In the genomic region with DNA sequence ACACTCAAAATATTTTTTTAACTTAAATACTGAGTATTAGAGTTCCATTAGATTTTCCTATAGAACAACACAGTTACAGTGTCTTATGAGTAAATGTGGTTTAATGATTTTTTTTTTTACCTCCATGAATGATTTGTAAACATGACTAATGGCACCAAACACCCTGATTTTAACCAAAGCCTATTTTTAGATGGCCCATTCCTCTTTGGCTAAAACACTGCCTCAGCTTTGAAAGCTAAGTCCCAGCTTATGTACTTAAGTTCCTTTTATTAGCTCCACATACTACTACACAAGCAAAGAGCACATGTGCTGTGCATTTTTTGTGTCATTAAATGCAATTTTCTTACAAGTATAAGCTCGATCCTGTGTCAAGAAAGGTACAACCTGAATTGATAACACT, we compare ENCODE assay signal across 30 cellular contexts.
"Had no signal": no experiment of that assay in that cellular context is flagged by ENCODE, and none has a peak within 500 bp of the region (broad histone marks: within the 10 kb centered on the region; RNA-seq: fewer than 3 reads in every experiment).

No MANE protein-coding gene starts in this region.

- H3K27me3 Mint-ChIP-seq: activated CD4-positive, alpha-beta T cell treated with anti-CD3 and anti-CD28 coated beads, Interleukin-2, amount 10 ng/mL, durations not matched to agents 24 days and 14 days; activated CD8-positive, alpha-beta T cell treated with anti-CD3 and anti-CD28 coated beads for 36 hours; activated naive CD4-positive, alpha-beta T cell treated with anti-CD3 and anti-CD28 coated beads, Interleukin-2, amount 50 U/mL, for 24 hours; activated naive CD8-positive, alpha-beta T cell treated with anti-CD3 and anti-CD28 coated beads, Interleukin-2, amount 10 ng/mL, durations not matched to agents 7 days and 5 days; activated T-cell treated with anti-CD3 and anti-CD28 coated beads, Interleukin-2, amount 50 U/mL, for 24 hours; central memory CD8-positive, alpha-beta T cell had no signal

- H3K4me1 Mint-ChIP-seq: activated CD4-positive, alpha-beta T cell treated with anti-CD3 and anti-CD28 coated beads, Interleukin-2, amount 10 ng/mL, durations not matched to agents 24 days and 14 days; activated naive CD4-positive, alpha-beta T cell treated with anti-CD3 and anti-CD28 coated beads, Interleukin-2, amount 50 U/mL, for 24 hours; activated naive CD8-positive, alpha-beta T cell treated with anti-CD3 and anti-CD28 coated beads, Interleukin-2, amount 10 ng/mL, durations not matched to agents 7 days and 5 days; central memory CD8-positive, alpha-beta T cell had no signal

- DNase-seq: activated CD4-positive, alpha-beta T cell treated with anti-CD3 and anti-CD28 coated beads, Interleukin-2, amount 10 ng/mL, durations not matched to agents 24 days and 14 days; activated CD4-positive, alpha-beta T cell treated with anti-CD3 and anti-CD28 coated beads, Interleukin-2, amount 50 U/mL, for 4 hours; activated CD8-positive, alpha-beta T cell treated with anti-CD3 and anti-CD28 coated beads for 36 hours; activated gamma-delta T cell; activated naive CD4-positive, alpha-beta T cell treated with Interleukin-2 at 50 U/mL for 16 hours; activated naive CD8-positive, alpha-beta T cell treated with anti-CD3 and anti-CD28 coated beads, Interleukin-2, amount 10 ng/mL, durations not matched to agents 7 days and 5 days; activated T-cell treated with anti-CD3 and anti-CD28 coated beads, Interleukin-2, amount 50 U/mL, for 24 hours; amygdala; Kasumi-1; KG1; NCI-H1092 treated with DMSO at 0.1 percent for 48 hours; NCI-H1417; NCI-H146; NCI-H187; NCI-H2029 treated with DMSO at 0.1 percent for 48 hours; NCI-H2107; NCI-H2171; NCI-H2227 treated with DMSO at 0.1 percent for 48 hours; NCI-H446; NCI-H510A treated with DMSO at 0.1 percent for 48 hours; NCI-H526 treated with DMSO at 0.1 percent for 48 hours; NCI-H774; SHP77 treated with DMSO at 0.1 percent for 48 hours; SK-N-SH had no signal

- H3K36me3 Mint-ChIP-seq: activated naive CD4-positive, alpha-beta T cell treated with anti-CD3 and anti-CD28 coated beads, Interleukin-2, amount 50 U/mL, for 24 hours; activated naive CD8-positive, alpha-beta T cell treated with anti-CD3 and anti-CD28 coated beads, Interleukin-2, amount 10 ng/mL, durations not matched to agents 7 days and 5 days had no signal

- H3K4me3 Mint-ChIP-seq: activated CD4-positive, alpha-beta T cell treated with anti-CD3 and anti-CD28 coated beads, Interleukin-2, amount 10 ng/mL, durations not matched to agents 24 days and 14 days; activated CD8-positive, alpha-beta T cell treated with anti-CD3 and anti-CD28 coated beads for 36 hours; activated naive CD4-positive, alpha-beta T cell treated with anti-CD3 and anti-CD28 coated beads, Interleukin-2, amount 50 U/mL, for 24 hours; activated naive CD8-positive, alpha-beta T cell treated with anti-CD3 and anti-CD28 coated beads, Interleukin-2, amount 10 ng/mL, durations not matched to agents 7 days and 5 days; activated T-cell treated with anti-CD3 and anti-CD28 coated beads, Interleukin-2, amount 50 U/mL, for 24 hours; central memory CD8-positive, alpha-beta T cell; T-helper 1 cell treated with Interleukin-12 subunit alpha and Interleukin-12 subunit beta and Interleukin-4 antibody, amounts not matched to agents 30 μg/mL and 1 μg/mL, for 36 hours; T-helper 2 cell treated with Interferon-gamma antibody and Interleukin-4, amounts not matched to agents 5 μg/mL and 100 μg/mL, for 36 hours had no signal

- H3K27ac Mint-ChIP-seq: activated CD4-positive, alpha-beta T cell treated with anti-CD3 and anti-CD28 coated beads, Interleukin-2, amount 10 ng/mL, durations not matched to agents 24 days and 14 days; activated CD8-positive, alpha-beta T cell treated with anti-CD3 and anti-CD28 coated beads for 36 hours; activated naive CD4-positive, alpha-beta T cell treated with anti-CD3 and anti-CD28 coated beads, Interleukin-2, amount 50 U/mL, for 24 hours; activated naive CD8-positive, alpha-beta T cell treated with anti-CD3 and anti-CD28 coated beads, Interleukin-2, amount 10 ng/mL, durations not matched to agents 7 days and 5 days; activated T-cell treated with anti-CD3 and anti-CD28 coated beads, Interleukin-2, amount 50 U/mL, for 24 hours; activated T-helper 2 cell treated with anti-CD3 and anti-CD28 coated beads, Interferon-gamma antibody, Interleukin-2, Interleukin-4, amounts not matched to agents 10 μg/mL and 5 μg/mL and 100 μg/mL, durations not matched to agents 14 hours and 24 hours and 36 hours; T-helper 1 cell treated with Interleukin-12 subunit alpha and Interleukin-12 subunit beta and Interleukin-4 antibody, amounts not matched to agents 30 μg/mL and 1 μg/mL, for 36 hours; T-helper 2 cell treated with Interferon-gamma antibody and Interleukin-4, amounts not matched to agents 5 μg/mL and 100 μg/mL, for 36 hours had no signal

- H3K9me3 Mint-ChIP-seq: central memory CD8-positive, alpha-beta T cell; T-helper 2 cell treated with Interferon-gamma antibody and Interleukin-4, amounts not matched to agents 5 μg/mL and 100 μg/mL, for 36 hours had no signal

- ATAC-seq: activated CD8-positive, alpha-beta T cell treated with anti-CD3 and anti-CD28 coated beads for 36 hours; Panc1 had no signal
